ENCODE assay signal across 12 cellular contexts in the genomic region with DNA sequence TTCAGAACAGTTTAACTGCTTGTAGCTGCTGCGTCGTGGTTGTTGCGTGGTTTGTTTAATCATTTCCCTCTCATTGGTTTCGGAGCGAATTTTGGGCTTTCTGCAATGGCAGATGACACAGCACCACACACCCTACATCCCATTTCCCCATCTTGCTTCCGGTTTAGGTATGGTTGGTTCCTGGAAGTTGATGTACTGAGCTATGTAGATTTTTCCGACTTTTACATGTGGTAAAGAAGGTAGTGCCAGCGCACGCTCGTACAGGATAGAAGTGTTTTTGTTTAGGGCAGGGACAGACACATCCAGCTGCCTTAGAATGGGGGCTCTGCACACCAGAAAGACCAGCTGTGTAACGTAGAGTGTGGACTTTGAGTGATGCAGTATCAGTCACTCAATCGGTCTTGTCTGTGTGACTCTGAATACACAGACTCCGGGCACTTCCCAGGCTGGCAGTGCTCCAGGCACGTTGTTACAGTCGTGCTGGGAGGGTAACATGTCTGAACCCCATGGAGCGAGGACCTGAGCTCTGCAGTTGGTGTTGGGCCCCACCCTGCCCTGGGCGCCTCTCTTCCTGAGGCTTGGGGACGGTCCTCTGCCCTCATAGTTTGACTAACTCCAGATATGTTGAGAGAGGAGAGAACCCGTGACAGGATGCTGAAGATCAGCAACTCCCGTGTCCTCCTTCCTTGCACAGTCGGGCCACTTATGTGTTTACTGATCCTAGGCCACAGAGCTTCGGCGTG.
DNase-seq lines count a peak whose midpoint lies in the region; ATAC-seq and TF ChIP-seq lines count a peak whose summit lies in the region.
"Had no signal": no experiment of that assay in that cellular context is flagged by ENCODE, and none has a peak within 500 bp of the region (broad histone marks: within the 10 kb centered on the region; RNA-seq: fewer than 3 reads in every experiment).

No MANE protein-coding gene starts in this region.

- H3K4me3 ChIP-seq in Caco-2 (ENCODE audit: low read depth, low read length) (no peak overlapping the region), neutrophil (ENCODE audit: low read depth in 1 of 2, low read length in 1 of 2) (peak overlapping the region in 1 of 2 experiments; percentile 14), Karpas-422 (ENCODE audit: low read length) (no peak overlapping the region)
- H3K4me3 ChIP-seq: breast epithelium, esophagus squamous epithelium had no signal

- H3K27me3 Mint-ChIP-seq in Caco-2 (ENCODE audit: insufficient read depth, unreplicated experiment): no peaks in the 10 kb centered on the region
- no peaks in the 10 kb centered on the region for H3K27me3 Mint-ChIP-seq in activated naive CD4-positive, alpha-beta T cell treated with anti-CD3 and anti-CD28 coated beads for 36 hours (ENCODE audit: low read depth)
- H3K27me3 Mint-ChIP-seq: IgD-negative memory B cell had no signal

- POLR2A ChIA-PET in Caco-2 (lab: Charles Lee): interaction anchor here (1.0 to 1.2 kb wide), 2 partner anchors 13 to 28 kb away, joined by 3 to 4 read pairs; no protein-coding TSS in a partner anchor

- no peak for ATAC-seq in GM18502 (IDR thresholded peaks at IDR 0.05; ENCODE audit: poor library complexity, unreplicated experiment)

- BruUV-seq in Caco-2 (replicated peaks; lab: Mats Ljungman, UMichigan): TSS peak; percentile 89

- H3K4me2 ChIP-seq in Karpas-422 (ENCODE audit: low read depth, low read length, poor library complexity, severe bottlenecking): no peak overlapping the region

- peaks cover 3% of the 10 kb centered on the region; the same call in 1 of the 2 replicates for H3K36me3 ChIP-seq in Caco-2 (ENCODE audit: control insufficient read depth, insufficient read depth, low read length)
- no peaks in the 10 kb centered on the region for H3K36me3 ChIP-seq in neutrophil
- no peaks in the 10 kb centered on the region for H3K36me3 ChIP-seq in Karpas-422 (ENCODE audit: insufficient read depth, low read length)
- H3K36me3 ChIP-seq: breast epithelium had no signal

- H3K9me3 ChIP-seq in Caco-2 (no peaks in the 10 kb centered on the region), neutrophil (no peaks in the 10 kb centered on the region), Karpas-422 (ENCODE audit: low read length) (no peaks in the 10 kb centered on the region)
- H3K9me3 ChIP-seq: breast epithelium, esophagus squamous epithelium had no signal

- TF ChIP-seq CTCF in Caco-2 (IDR thresholded peaks at IDR 0.05; ENCODE audit: insufficient read depth in 1 of 2, low read depth in 1 of 2, low read length in 1 of 2, severe bottlenecking in 1 of 2, unreplicated experiment in 1 of 2) (no peak), neutrophil (IDR thresholded peaks at IDR 0.05) (no peak)

- H4K20me1 ChIP-seq in Karpas-422 (ENCODE audit: insufficient read depth, low read depth, low read length): no peaks in the 10 kb centered on the region

- CTCF ChIA-PET in Caco-2 (lab: Charles Lee): no interaction called here
- CTCF ChIA-PET in activated naive CD4-positive, alpha-beta T cell treated with anti-CD3 and anti-CD28 coated beads for 36 hours (lab: Charles Lee): interaction anchor here (1.6 kb wide), 1 partner anchor 14 kb away, joined by 5 read pairs; no protein-coding TSS in a partner anchor

- peaks cover 20% of the 10 kb centered on the region for H3K79me2 ChIP-seq in Karpas-422 (ENCODE audit: low read length)

- H3K27me3 ChIP-seq in Caco-2 (replicated peaks; ENCODE audit: control insufficient read depth, insufficient read depth, low read length) (no peaks in the 10 kb centered on the region), neutrophil (no peaks in the 10 kb centered on the region), Karpas-422 (ENCODE audit: low read length) (no peaks in the 10 kb centered on the region)
- H3K27me3 ChIP-seq: breast epithelium, esophagus squamous epithelium had no signal

- H3K4me1 Mint-ChIP-seq in Caco-2 (ENCODE audit: low read depth, unreplicated experiment): peaks cover 46% of the 10 kb centered on the region
- H3K4me1 Mint-ChIP-seq in activated naive CD4-positive, alpha-beta T cell treated with anti-CD3 and anti-CD28 coated beads for 36 hours (ENCODE audit: low read depth): peaks cover 44% of the 10 kb centered on the region

- no peak overlapping the region for H2AFZ ChIP-seq in Karpas-422 (ENCODE audit: low read length)

- no peaks in the 10 kb centered on the region for H3K9me3 Mint-ChIP-seq in Caco-2 (ENCODE audit: unreplicated experiment)
- no peaks in the 10 kb centered on the region for H3K9me3 Mint-ChIP-seq in activated naive CD4-positive, alpha-beta T cell treated with anti-CD3 and anti-CD28 coated beads for 36 hours
- H3K9me3 Mint-ChIP-seq: IgD-negative memory B cell had no signal

- intact Hi-C loops in Caco-2 (cut with micrococcal nuclease; ENCODE audit: unreplicated experiment): loop anchor here (1.0 to 2.0 kb wide), 2 partner anchors 14 to 29 kb away; no protein-coding TSS in a partner anchor
- intact Hi-C loops in activated naive CD4-positive, alpha-beta T cell treated with anti-CD3 and anti-CD28 coated beads for 36 hours (cut with micrococcal nuclease): no loop called here

- peaks cover 31% of the 10 kb centered on the region for H3K4me1 ChIP-seq in Caco-2
- H3K4me1 ChIP-seq in neutrophil (ENCODE audit: control insufficient read depth in 1 of 2, insufficient read depth in 1 of 2, low read depth in 1 of 2, low read length in 1 of 2): peaks cover 41 to 50% of the 10 kb centered on the region in 2 experiments
- H3K4me1 ChIP-seq in Karpas-422 (ENCODE audit: low read length): no peaks in the 10 kb centered on the region
- H3K4me1 ChIP-seq: breast epithelium, esophagus squamous epithelium had no signal

- DNase-seq in Caco-2 (peak in 1 of 2 experiments; percentile 25), MV-4-11 (lab: John Stamatoyannopoulos, UW) (peak; percentile 80), Karpas-422 (no peak)
- DNase-seq in activated naive CD4-positive, alpha-beta T cell treated with anti-CD3 and anti-CD28 coated beads for 36 hours: peak; percentile 61
- no peak for DNase-seq in effector CD8-positive, alpha-beta T cell (lab: John Stamatoyannopoulos, UW)
- DNase-seq: DMS153, esophagus squamous epithelium, NCI-H2107 had no signal

- H3K27ac ChIP-seq in neutrophil: peak overlapping the region; percentile 87
- H3K27ac ChIP-seq in Karpas-422 (ENCODE audit: low read length): no peak overlapping the region
- H3K27ac ChIP-seq: breast epithelium, esophagus squamous epithelium had no signal

- peaks cover 53% of the 10 kb centered on the region for H3K36me3 Mint-ChIP-seq in Caco-2 (ENCODE audit: insufficient read depth, unreplicated experiment)
- H3K36me3 Mint-ChIP-seq in activated naive CD4-positive, alpha-beta T cell treated with anti-CD3 and anti-CD28 coated beads for 36 hours (ENCODE audit: low read depth): peaks cover 11% of the 10 kb centered on the region

- peak overlapping the region; percentile 14 for H3K4me3 Mint-ChIP-seq in Caco-2 (ENCODE audit: unreplicated experiment)
- no peak overlapping the region for H3K4me3 Mint-ChIP-seq in activated naive CD4-positive, alpha-beta T cell treated with anti-CD3 and anti-CD28 coated beads for 36 hours
- H3K4me3 Mint-ChIP-seq: IgD-negative memory B cell had no signal

- no peak overlapping the region for H3K9ac ChIP-seq in Karpas-422 (ENCODE audit: low read length)

- peak overlapping the region; percentile 90 for H3K27ac Mint-ChIP-seq in Caco-2 (ENCODE audit: unreplicated experiment)
- peak overlapping the region; percentile 81 for H3K27ac Mint-ChIP-seq in activated naive CD4-positive, alpha-beta T cell treated with anti-CD3 and anti-CD28 coated beads for 36 hours

- H3K9me2 ChIP-seq in Karpas-422 (replicated peaks; ENCODE audit: insufficient read depth, low read length): no peaks in the 10 kb centered on the region

Comparison
In these comparisons a context has a peak if more than half of its experiments do, and no peak if none do; other contexts are left out.
1. DNase-seq: peak in MV-4-11 (single experiment) and activated naive CD4-positive, alpha-beta T cell treated with anti-CD3 and anti-CD28 coated beads for 36 hours (single experiment); none in Karpas-422 (single experiment) and effector CD8-positive, alpha-beta T cell (single experiment).